Comparison of ENCODE assay signal across 8 cellular contexts in the genomic region with DNA sequence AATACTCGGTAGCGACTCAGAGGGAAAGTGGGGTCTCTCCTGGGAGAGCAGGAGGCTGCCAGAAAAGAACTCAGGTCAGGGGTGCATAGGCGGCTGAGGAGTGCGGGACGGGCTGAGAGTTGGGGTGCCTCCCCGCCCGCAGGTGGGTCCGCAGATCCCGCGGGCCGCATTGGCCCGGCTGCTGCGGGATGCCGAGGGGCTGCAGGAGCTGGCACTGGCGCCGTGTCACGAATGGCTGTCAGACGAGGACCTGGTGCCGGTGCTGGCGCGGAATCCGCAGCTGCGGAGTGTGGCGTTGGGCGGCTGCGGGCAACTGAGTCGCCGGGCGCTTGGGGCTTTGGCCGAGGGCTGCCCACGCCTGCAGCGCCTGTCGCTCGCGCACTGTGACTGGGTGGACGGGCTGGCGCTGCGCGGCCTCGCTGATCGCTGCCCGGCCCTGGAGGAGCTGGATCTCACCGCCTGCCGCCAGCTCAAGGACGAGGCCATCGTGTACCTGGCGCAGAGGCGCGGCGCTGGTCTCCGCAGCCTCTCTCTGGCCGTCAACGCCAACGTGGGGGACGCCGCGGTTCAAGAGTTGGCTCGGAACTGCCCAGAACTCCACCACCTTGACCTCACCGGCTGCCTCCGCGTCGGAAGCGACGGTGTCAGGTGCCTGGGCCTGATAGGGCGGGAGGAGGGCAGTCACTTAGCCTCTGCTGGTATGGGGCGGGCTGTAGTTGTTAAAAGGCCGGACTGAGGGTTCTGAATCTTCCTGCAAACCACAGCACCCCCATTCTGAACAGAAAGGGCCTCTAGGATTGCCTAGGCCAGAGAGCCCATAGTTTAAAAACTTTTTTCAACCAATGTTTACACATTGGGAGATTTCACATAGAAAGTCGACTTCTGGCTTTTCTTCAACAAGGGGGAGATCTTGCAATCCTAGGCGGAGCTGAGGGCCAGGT. TPM values are rescaled to one million over a fixed set of nuclear protein-coding genes. Genes with fewer than 3 reads are reported as not detected.
DNase-seq lines count a peak whose midpoint lies in the region; ATAC-seq and TF ChIP-seq lines count a peak whose summit lies in the region.

No MANE protein-coding gene starts in this region.

- peaks cover 40% of the 10 kb centered on the region for H3K4me1 Mint-ChIP-seq in CD8-positive, alpha-beta T cell (ENCODE audit: low read depth)
- peaks cover 33 to 34% of the 10 kb centered on the region in 2 donors for H3K4me1 Mint-ChIP-seq in effector memory CD8-positive, alpha-beta T cell (ENCODE audit: low read depth in 2 of 2)

- DNase-seq in CD8-positive, alpha-beta T cell, result no peak
- DNase-seq in HAP-1 (ENCODE audit: low spot score in 2 of 2) (peak in 1 of 2 experiments; percentile 50), RKO (ENCODE audit: low spot score) (peak; percentile 73), NCI-H1436 (lab: John Stamatoyannopoulos, UW) (no peak), sciatic nerve (ENCODE audit: low spot score) (no peak)
- DNase-seq in effector memory CD8-positive, alpha-beta T cell, result no peak

- peak overlapping the region; percentile 91 for H3K27ac Mint-ChIP-seq in CD8-positive, alpha-beta T cell
- peak overlapping the region; percentile 21 to 86 for H3K27ac Mint-ChIP-seq in effector memory CD8-positive, alpha-beta T cell

- peaks cover 6% of the 10 kb centered on the region for H3K27me3 ChIP-seq in CD8-positive, alpha-beta T cell (ENCODE audit: insufficient read depth, low read length)
- H3K27me3 ChIP-seq in HAP-1 (ENCODE audit: low read depth) (no peaks in the 10 kb centered on the region), muscle layer of duodenum (ENCODE audit: low read depth, low read length) (peaks cover 14% of the 10 kb centered on the region)

- CTCF ChIA-PET in CD8-positive, alpha-beta T cell (lab: Charles Lee), result interaction anchor here (1.0 to 5.4 kb wide), 13 partner anchors 10 to 191 kb away, joined by 3 to 45 read pairs (median 14); partner anchors contain the start of genes C10orf95, CUEDC2 and NFKB2

- H3K36me3 ChIP-seq in CD8-positive, alpha-beta T cell (ENCODE audit: insufficient read depth, low read length), result peaks cover 4% of the 10 kb centered on the region
- H3K36me3 ChIP-seq in HAP-1 (replicated peaks) (peaks cover 20% of the 10 kb centered on the region), muscle layer of duodenum (ENCODE audit: control insufficient read depth in 1 of 2, insufficient read depth in 2 of 2, low read length in 2 of 2) (peaks cover 10 to 15% of the 10 kb centered on the region in 2 donors)

- peaks cover 36% of the 10 kb centered on the region for H3K4me1 ChIP-seq in CD8-positive, alpha-beta T cell (ENCODE audit: insufficient read depth, low read length)
- H3K4me1 ChIP-seq in HAP-1 (peaks cover 19% of the 10 kb centered on the region), muscle layer of duodenum (ENCODE audit: control insufficient read depth in 1 of 2, insufficient read depth in 2 of 2, low read length in 2 of 2) (peaks cover 11 to 39% of the 10 kb centered on the region in 2 donors)

- no peaks in the 10 kb centered on the region for H3K9me3 ChIP-seq in CD8-positive, alpha-beta T cell (ENCODE audit: low read length)
- H3K9me3 ChIP-seq in HAP-1, result no peaks in the 10 kb centered on the region
- H3K9me3 ChIP-seq in muscle layer of duodenum (ENCODE audit: control insufficient read depth in 1 of 2, low read length in 2 of 2), result no peaks in the 10 kb centered on the region

- no peak for TF ChIP-seq CTCF in CD8-positive, alpha-beta T cell (IDR thresholded peaks at IDR 0.05)

- in situ Hi-C loops in HAP-1 (cut with MboI; ENCODE audit: low sequenced_read_pairs), result no loop called here

- H3K4me3 Mint-ChIP-seq in CD8-positive, alpha-beta T cell, result peak overlapping the region; percentile 95
- peak overlapping the region; percentile 96 to 98 for H3K4me3 Mint-ChIP-seq in effector memory CD8-positive, alpha-beta T cell

- POLR2A ChIA-PET in CD8-positive, alpha-beta T cell (lab: Charles Lee), result interaction anchor here (1.0 to 6.3 kb wide), 11 partner anchors 11 to 223 kb away, joined by 3 to 66 read pairs (median 17); partner anchors contain the start of genes C10orf95, CUEDC2, SUFU and TRIM8

- ATAC-seq in CD8-positive, alpha-beta T cell, result peak; percentile 13
- ATAC-seq in effector memory CD8-positive, alpha-beta T cell (replicated peaks), result peak; percentile 5
- ATAC-seq in GM18519 (IDR thresholded peaks at IDR 0.05; ENCODE audit: low FRiP score, unreplicated experiment), result no peak
- no peak for ATAC-seq in sciatic nerve

- intact Hi-C loops in CD8-positive, alpha-beta T cell (cut with DNase I, micrococcal nuclease), result loop anchor here (1.0 to 10.0 kb wide), 14 partner anchors 10 to 367 kb away; partner anchors contain the start of genes ACTR1A (in 2 of the 2), CUEDC2 (in 2 of the 2), ARMH3 (in 1 of the 2) and NOLC1 (in 1 of the 2)
- intact Hi-C loops in sciatic nerve (cut with DNase I), result no loop called here

- no peaks in the 10 kb centered on the region for H3K9me3 Mint-ChIP-seq in CD8-positive, alpha-beta T cell
- no peaks in the 10 kb centered on the region for H3K9me3 Mint-ChIP-seq in effector memory CD8-positive, alpha-beta T cell

- peaks cover 12% of the 10 kb centered on the region for H3K27me3 Mint-ChIP-seq in CD8-positive, alpha-beta T cell (ENCODE audit: low read depth)
- peaks cover 14 to 17% of the 10 kb centered on the region in 2 donors for H3K27me3 Mint-ChIP-seq in effector memory CD8-positive, alpha-beta T cell

- peak overlapping the region; percentile 81 for H3K4me3 ChIP-seq in CD8-positive, alpha-beta T cell (ENCODE audit: low read depth, low read length)
- H3K4me3 ChIP-seq in HAP-1, result peak overlapping the region; percentile 81
- H3K4me3 ChIP-seq in muscle layer of duodenum (ENCODE audit: low read depth in 1 of 2, low read length in 2 of 2), result peak overlapping the region; percentile 86 to 97

- H3K36me3 Mint-ChIP-seq in CD8-positive, alpha-beta T cell, result peaks cover 18% of the 10 kb centered on the region
- H3K36me3 Mint-ChIP-seq in effector memory CD8-positive, alpha-beta T cell (ENCODE audit: insufficient read depth), result peaks cover 34% of the 10 kb centered on the region

- peak overlapping the region; percentile 79 for H3K27ac ChIP-seq in CD8-positive, alpha-beta T cell (ENCODE audit: low read depth, low read length)
- peak overlapping the region; percentile 82 for H3K27ac ChIP-seq in muscle layer of duodenum (ENCODE audit: low read length)

RNA-seq across cellular contexts. Expression of gene FBXL15, which starts 1.3 kb away (rescaled TPM):
- 1 to 10 TPM; 7.0 to 7.9 TPM for total RNA-seq in CD8-positive, alpha-beta T cell
- total RNA-seq in sciatic nerve, result 11.1 TPM

RNA-seq across cellular contexts. Expression of gene PSD, which starts 3.3 kb away (rescaled TPM):
- 10 to 100 TPM; 16.7 to 18.2 TPM for total RNA-seq in CD8-positive, alpha-beta T cell
- 1.9 TPM for total RNA-seq in sciatic nerve

RNA-seq across cellular contexts. Expression of gene CUEDC2, which starts 10.5 kb away (rescaled TPM):
- total RNA-seq in CD8-positive, alpha-beta T cell, result 10 to 100 TPM; 24.2 to 27.0 TPM
- total RNA-seq in sciatic nerve, result 101 TPM

RNA-seq across cellular contexts. Expression of gene NFKB2, which starts 26.4 kb away (rescaled TPM):
- total RNA-seq in CD8-positive, alpha-beta T cell, result 100 to 1,000 TPM; 369 to 398 TPM
- total RNA-seq in sciatic nerve, result 64.1 TPM

RNA-seq across cellular contexts. Expression of gene C10orf95, which starts 29.4 kb away (rescaled TPM):
- total RNA-seq in CD8-positive, alpha-beta T cell, result under 1 TPM; 0.31 to 0.35 TPM
- not detected for total RNA-seq in sciatic nerve

Comparison
In these comparisons a context has a peak if more than half of its experiments do, and no peak if none do; other contexts are left out.
1. ATAC-seq: peak in CD8-positive, alpha-beta T cell (single experiment) and effector memory CD8-positive, alpha-beta T cell (single experiment); none in GM18519 (single experiment) and sciatic nerve (single experiment).
2. Peak in every context shown above with its lines, with median percentiles within 50 percentile points of each other: H3K4me3 ChIP-seq.